In genomic region chr15:27057904-27058645, GRCh38 we compare ENCODE assay signal across 31 cellular contexts.
A peak's percentile ranks its signal among the peaks of the same experiment; 100 is the strongest.
DNase-seq lines count a peak whose midpoint lies in the region; ATAC-seq, FAIRE-seq and TF ChIP-seq lines count a peak whose summit lies in the region.
"Had no signal": no experiment of that assay in that cellular context is flagged by ENCODE, and none has a peak within 500 bp of the region (broad histone marks: within the 10 kb centered on the region; RNA-seq: fewer than 3 reads in every experiment).

No MANE protein-coding gene starts in this region.

- TF ChIP-seq EP300 in A549 (IDR thresholded peaks at IDR 0.05), result no peak

- no peak for FAIRE-seq in A549 (lab: Jason Lieb, UNC)
- FAIRE-seq: keratinocyte, pancreas had no signal

- peaks cover 8% of the 10 kb centered on the region; the same call in 2 of the 3 replicates for H3K4me1 ChIP-seq in A549
- H3K4me1 ChIP-seq: esophagus squamous epithelium, HAP-1, pancreas, suprapubic skin had no signal

- DNase-seq in A549 (ENCODE audit: low read depth in 1 of 2, low spot score in 1 of 2) (peak in 1 of 2 experiments; percentile 36), LNCaP clone FGC (ENCODE audit: low read depth) (peak; percentile 6), astrocyte of the spinal cord (ENCODE audit: low read depth, low spot score) (peak; percentile 53), foreskin fibroblast (peak; percentile 1 to 18), iPS-NIHi11 (ENCODE audit: low spot score) (no peak), NCI-H146 treated with DMSO at 0.1 percent for 48 hours (lab: John Stamatoyannopoulos, UW; ENCODE audit: unreplicated experiment) (no peak)
- DNase-seq: activated CD4-positive, alpha-beta T cell treated with anti-CD3 and anti-CD28 coated beads for 48 hours; activated effector memory CD4-positive, alpha-beta T cell treated with anti-CD3 and anti-CD28 coated beads, Interleukin-2, amount 50 U/mL, for 16 hours; activated naive CD8-positive, alpha-beta T cell treated with anti-CD3 and anti-CD28 coated beads for 36 hours; AML-193; aorta; CD4-positive, CD25-positive, alpha-beta regulatory T cell; central memory CD4-positive, alpha-beta T cell; cortex of kidney; esophagus squamous epithelium; left ventricle myocardium superior; mesendoderm; NCI-H1436 treated with DMSO at 0.1 percent for 48 hours; NCI-H345; NCI-H69; pancreas; retina; stimulated activated naive CD4-positive, alpha-beta T cell treated with Interleukin-2 at 50 U/mL for 16 hours; T-helper 9 cell; WERI-Rb-1 had no signal

- no peak overlapping the region for H3K27ac ChIP-seq in A549
- H3K27ac ChIP-seq: esophagus squamous epithelium, pancreas, skin epidermis, suprapubic skin, WERI-Rb-1 had no signal

- no peak for TF ChIP-seq POLR2A in A549 (IDR thresholded peaks at IDR 0.05; ENCODE audit: low read length)

- in situ Hi-C loops in astrocyte of the spinal cord (cut with HindIII; ENCODE audit: low sequenced_read_pairs), result no loop called here

- H3K4me2 ChIP-seq in A549, result peak overlapping the region; percentile 45

- no peak for TF ChIP-seq CTCF in A549 (IDR thresholded peaks at IDR 0.05)
- TF ChIP-seq CTCF in LNCaP clone FGC (IDR thresholded peaks at IDR 0.05; ENCODE audit: control insufficient read depth, extremely low read depth, insufficient read depth), result no peak
- TF ChIP-seq CTCF in astrocyte of the spinal cord (IDR thresholded peaks at IDR 0.05; ENCODE audit: low read depth, low read length), result no peak
- no peak for TF ChIP-seq CTCF in foreskin fibroblast (IDR thresholded peaks at IDR 0.05; ENCODE audit: low read depth, low read length)

- ATAC-seq in A549 (peak; percentile 35 to 54; a peak in 5 of 6 replicates), GM18520 (IDR thresholded peaks at IDR 0.05; ENCODE audit: unreplicated experiment) (no peak), HG02981 (IDR thresholded peaks at IDR 0.05; ENCODE audit: unreplicated experiment) (no peak)
- ATAC-seq: left ventricle myocardium superior, pancreas had no signal

- CTCF ChIA-PET in A549 (lab: Yijun Ruan, JAX), result interaction anchor here (0.6 to 6.9 kb wide), 10 partner anchors 9 to 990 kb away, joined by 3 to 29 read pairs (median 4); no protein-coding TSS in a partner anchor

- 30% methylated on average over 14 of the region's 14 CpGs for WGBS in A549 (ENCODE audit: missing lambda C conversion rate)

- POLR2A ChIA-PET in A549 (lab: Yijun Ruan, JAX), result no interaction called here

- H3K9me3 ChIP-seq in A549, result no peaks in the 10 kb centered on the region
- H3K9me3 ChIP-seq: esophagus squamous epithelium, HAP-1, pancreas, suprapubic skin had no signal

- TF ChIP-seq RAD21 in A549 (conservative IDR thresholded peaks at IDR 0.05 in 1 of 2, IDR thresholded peaks at IDR 0.05 in 1 of 2), result no peak

- H3K4me3 ChIP-seq in A549 (no peak overlapping the region), LNCaP clone FGC (ENCODE audit: low read depth, low read length) (no peak overlapping the region), astrocyte of the spinal cord (ENCODE audit: low read depth, low read length) (no peak overlapping the region), foreskin fibroblast (ENCODE audit: low read depth in 1 of 2, low read length in 2 of 2) (no peak overlapping the region)
- H3K4me3 ChIP-seq: esophagus squamous epithelium, HAP-1, pancreas, skin epidermis, suprapubic skin had no signal

TF ChIP-seq in A549, 52 proteins besides CTCF, POLR2A, EP300 and RAD21:
- no peak for TF ChIP-seq BCL3 (IDR thresholded peaks at IDR 0.05)
- peak; percentile 45 for TF ChIP-seq JUNB (IDR thresholded peaks at IDR 0.05)
- TF ChIP-seq RFX5 (IDR thresholded peaks at IDR 0.05), result no peak
- no peak for TF ChIP-seq ELK1 (IDR thresholded peaks at IDR 0.05; ENCODE audit: low read depth, low read length)
- TF ChIP-seq NPAS2 (CRISPR knock-in tag; IDR thresholded peaks at IDR 0.05; ENCODE audit: borderline replicate concordance), result no peak
- no peak for TF ChIP-seq NFE2L2 (conservative IDR thresholded peaks at IDR 0.05; ENCODE audit: low read length)
- TF ChIP-seq USF2 (IDR thresholded peaks at IDR 0.05), result no peak
- TF ChIP-seq CHD2 (IDR thresholded peaks at IDR 0.05; ENCODE audit: low read length, partially characterized antibody), result no peak

Comparison
In these comparisons a context has a peak if more than half of its experiments do, and no peak if none do; other contexts are left out.
1. ATAC-seq: peak in A549 (2 of 2); none in GM18520 (single experiment) and HG02981 (single experiment).
2. DNase-seq: peak in LNCaP clone FGC (single experiment), astrocyte of the spinal cord (single experiment) and foreskin fibroblast (2 of 2); none in iPS-NIHi11 (single experiment) and NCI-H146 treated with DMSO at 0.1 percent for 48 hours (single experiment).